ENCODE assay signal across 1 cellular context in the genomic region with DNA sequence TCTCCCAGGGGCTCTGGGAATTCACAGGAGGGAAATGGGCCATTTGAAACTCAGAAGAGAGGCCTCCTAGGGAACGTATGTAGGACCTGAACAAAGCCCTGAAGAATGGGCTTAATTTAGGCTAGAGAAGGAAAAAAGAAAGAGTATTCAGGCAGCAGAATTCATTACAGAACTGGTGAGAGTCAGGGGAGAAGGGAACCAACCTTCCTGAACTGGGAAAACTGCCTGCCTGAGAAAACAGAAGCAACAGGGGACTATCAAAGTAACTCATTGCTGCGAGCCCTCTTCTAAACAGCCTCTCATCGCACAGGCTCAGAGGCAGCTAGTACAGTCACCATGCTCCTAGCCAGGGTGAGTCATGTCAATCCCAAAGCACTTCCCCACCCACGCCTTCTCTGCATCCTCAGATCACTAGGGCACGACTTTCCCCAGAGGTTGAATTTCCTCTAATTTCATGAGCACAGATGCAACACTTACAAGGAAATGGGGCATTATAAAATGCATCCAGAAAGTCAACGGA.
TF ChIP-seq lines count a peak whose summit lies in the region.

No MANE protein-coding gene starts in this region.

TF ChIP-seq in K562, 482 proteins besides CTCF, POLR2A, EP300 and RAD21 (continued from another document and continues in another):
- TF ChIP-seq ZNF76 (CRISPR knock-in tag; IDR thresholded peaks at IDR 0.05; ENCODE audit: borderline replicate concordance) (0 out of 2 replicates have a peak, but pooled peaks have one; percentile 27), ZNF75A (CRISPR knock-in tag; IDR thresholded peaks at IDR 0.05) (0 out of 2 replicates have a peak, but pooled peaks have one; percentile 3), NONO (IDR thresholded peaks at IDR 0.05; ENCODE audit: low read depth in 2 of 2, low read length in 1 of 2) (peak in 1 of 2 experiments; percentile 49; a peak in 2 of 4 replicates), MNT (conservative IDR thresholded peaks at IDR 0.05) (peak in 1 of 2 experiments; percentile 48; a peak in 1 of 4 replicates), FOSL1 (tag; conservative IDR thresholded peaks at IDR 0.05) (peak; percentile 98), CBFA2T3 (IDR thresholded peaks at IDR 0.05) (peak; percentile 62), ZBED1 (IDR thresholded peaks at IDR 0.05) (no peak), MAFK (IDR thresholded peaks at IDR 0.05; ENCODE audit: low read length) (0 out of 2 replicates have a peak, but pooled peaks have one; percentile 8), NRF1 (conservative IDR thresholded peaks at IDR 0.05 in 1 of 2, IDR thresholded peaks at IDR 0.05 in 1 of 2) (peak; percentile 47 to 58), SMARCC2 (IDR thresholded peaks at IDR 0.05; ENCODE audit: low read depth) (peak; percentile 83), RBM25 (IDR thresholded peaks at IDR 0.05; ENCODE audit: low read depth, low read length, severe bottlenecking) (no peak), CGGBP1 (CRISPR knock-in tag; IDR thresholded peaks at IDR 0.05) (no peak), ZEB2 (IDR thresholded peaks at IDR 0.05) (peak; percentile 11; the same call in 1 of the 2 replicates), PHB2 (IDR thresholded peaks at IDR 0.05; ENCODE audit: low read depth) (no peak), ZNF766 (CRISPR knock-in tag; conservative IDR thresholded peaks at IDR 0.05) (0 out of 2 replicates have a peak, but pooled peaks have one; percentile 65), ZNF263 (CRISPR knock-in tag; IDR thresholded peaks at IDR 0.05; ENCODE audit: borderline replicate concordance) (no peak), SRSF9 (IDR thresholded peaks at IDR 0.05; ENCODE audit: borderline replicate concordance, low read depth, low read length) (no peak), ETV1 (tag; conservative IDR thresholded peaks at IDR 0.05; ENCODE audit: low read depth) (peak; percentile 11; the same call in 1 of the 2 replicates), ZNF121 (CRISPR knock-in tag; conservative IDR thresholded peaks at IDR 0.05) (no peak), RNF2 (IDR thresholded peaks at IDR 0.05) (peak; percentile 49; the same call in 1 of the 2 replicates), RCOR1 (IDR thresholded peaks at IDR 0.05; ENCODE audit: borderline replicate concordance in 1 of 2, low read depth in 2 of 2, low read length in 2 of 2) (peak in 1 of 2 experiments; percentile 91; a peak in 2 of 4 replicates), AFF1 (IDR thresholded peaks at IDR 0.05; ENCODE audit: low read depth in 1 of 2, partially characterized antibody in 2 of 2) (peak in 1 of 2 experiments; percentile 13), MEIS2 (IDR thresholded peaks at IDR 0.05; ENCODE audit: partially characterized antibody) (peak; percentile 49), PRDM10 (IDR thresholded peaks at IDR 0.05; ENCODE audit: partially characterized antibody) (no peak), SPI1 (IDR thresholded peaks at IDR 0.05; ENCODE audit: borderline replicate concordance, low read depth, low read length) (peak; percentile 91; the same call in 1 of the 2 replicates), ZNF583 (CRISPR knock-in tag; IDR thresholded peaks at IDR 0.05) (0 out of 2 replicates have a peak, but pooled peaks have one; percentile 58), ZKSCAN3 (CRISPR knock-in tag; IDR thresholded peaks at IDR 0.05) (no peak), ZNF668 (CRISPR knock-in tag; IDR thresholded peaks at IDR 0.05) (0 out of 2 replicates have a peak, but pooled peaks have one; percentile 21), MTA2 (IDR thresholded peaks at IDR 0.05; ENCODE audit: low read depth) (0 out of 2 replicates have a peak, but pooled peaks have one; percentile 32), ZBTB5 (IDR thresholded peaks at IDR 0.05) (no peak), RBFOX2 (IDR thresholded peaks at IDR 0.05; ENCODE audit: low read depth, low read length) (peak; percentile 40; the same call in 1 of the 2 replicates), EHMT2 (IDR thresholded peaks at IDR 0.05) (peak; percentile 71), ZNF175 (CRISPR knock-in tag; IDR thresholded peaks at IDR 0.05; ENCODE audit: low read depth) (peak; percentile 73)
- TF ChIP-seq, protein P1, sequence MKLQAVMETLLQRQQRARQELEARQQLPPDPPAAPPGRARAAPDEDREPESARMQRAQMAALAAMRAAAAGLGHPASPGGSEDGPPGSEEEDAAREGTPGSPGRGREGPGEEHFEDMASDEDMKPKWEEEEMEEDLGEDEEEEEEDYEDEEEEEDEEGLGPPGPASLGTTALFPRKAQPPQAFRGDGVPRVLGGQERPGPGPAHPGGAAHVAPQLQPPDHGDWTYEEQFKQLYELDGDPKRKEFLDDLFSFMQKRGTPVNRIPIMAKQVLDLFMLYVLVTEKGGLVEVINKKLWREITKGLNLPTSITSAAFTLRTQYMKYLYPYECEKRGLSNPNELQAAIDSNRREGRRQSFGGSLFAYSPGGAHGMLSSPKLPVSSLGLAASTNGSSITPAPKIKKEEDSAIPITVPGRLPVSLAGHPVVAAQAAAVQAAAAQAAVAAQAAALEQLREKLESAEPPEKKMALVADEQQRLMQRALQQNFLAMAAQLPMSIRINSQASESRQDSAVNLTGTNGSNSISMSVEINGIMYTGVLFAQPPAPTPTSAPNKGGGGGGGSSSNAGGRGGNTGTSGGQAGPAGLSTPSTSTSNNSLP (IDR thresholded peaks at IDR 0.05; ENCODE audit: borderline replicate concordance, low read depth, low read length): peak; percentile 55; the same call in 1 of the 2 replicates
- TF ChIP-seq, protein P2, sequence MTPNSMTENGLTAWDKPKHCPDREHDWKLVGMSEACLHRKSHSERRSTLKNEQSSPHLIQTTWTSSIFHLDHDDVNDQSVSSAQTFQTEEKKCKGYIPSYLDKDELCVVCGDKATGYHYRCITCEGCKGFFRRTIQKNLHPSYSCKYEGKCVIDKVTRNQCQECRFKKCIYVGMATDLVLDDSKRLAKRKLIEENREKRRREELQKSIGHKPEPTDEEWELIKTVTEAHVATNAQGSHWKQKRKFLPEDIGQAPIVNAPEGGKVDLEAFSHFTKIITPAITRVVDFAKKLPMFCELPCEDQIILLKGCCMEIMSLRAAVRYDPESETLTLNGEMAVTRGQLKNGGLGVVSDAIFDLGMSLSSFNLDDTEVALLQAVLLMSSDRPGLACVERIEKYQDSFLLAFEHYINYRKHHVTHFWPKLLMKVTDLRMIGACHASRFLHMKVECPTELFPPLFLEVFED (CRISPR knock-in tag; conservative IDR thresholded peaks at IDR 0.05): peak; percentile 27; the same call in 1 of the 2 replicates
